9 cellular contexts compared by ENCODE assay signal in genomic region chr7:117993377-117994003, GRCh38.
DNase-seq lines count a peak whose midpoint lies in the region; ATAC-seq, FAIRE-seq and TF ChIP-seq lines count a peak whose summit lies in the region.
"Had no signal": no experiment of that assay in that cellular context is flagged by ENCODE, and none has a peak within 500 bp of the region (broad histone marks: within the 10 kb centered on the region; RNA-seq: fewer than 3 reads in every experiment).

No MANE protein-coding gene starts in this region.

- H3K4me1 Mint-ChIP-seq in activated B cell treated with CpG ODN at 0.5 μM for 24 hours (peaks cover 8% of the 10 kb centered on the region), T-helper 17 cell (no peaks in the 10 kb centered on the region)

- H3K4me2 ChIP-seq in keratinocyte (ENCODE audit: control insufficient read depth, extremely low read depth, insufficient read depth, low read depth, low read length): no peak overlapping the region

- H3K4me1 ChIP-seq in keratinocyte (ENCODE audit: control insufficient read depth, extremely low read depth, insufficient read depth, low read length): peaks cover 25% of the 10 kb centered on the region

- H3K4me3 Mint-ChIP-seq in activated B cell treated with CpG ODN at 0.5 μM for 24 hours (no peak overlapping the region), T-helper 17 cell (no peak overlapping the region)

- DNase-seq in AG09319 (ENCODE audit: extremely low read depth, low read depth) (no peak), GM12892 (ENCODE audit: insufficient read length) (no peak), HFF-Myc (ENCODE audit: extremely low read depth, low read depth) (peak; percentile 6), M059J (ENCODE audit: low read depth) (peak; percentile 36), activated B cell treated with CpG ODN at 0.5 μM for 24 hours (no peak), keratinocyte (ENCODE audit: low read depth, low spot score) (no peak), T-helper 17 cell (no peak), cerebellar nuclear complex (lab: John Stamatoyannopoulos, UW) (no peak)

- H3K27me3 Mint-ChIP-seq in activated B cell treated with CpG ODN at 0.5 μM for 24 hours (no peaks in the 10 kb centered on the region), T-helper 17 cell (no peaks in the 10 kb centered on the region)

- ATAC-seq in activated B cell treated with CpG ODN at 0.5 μM for 24 hours (ENCODE audit: low read depth) (peak; percentile 40), T-helper 17 cell (no peak)

- no peak overlapping the region for H3K27ac ChIP-seq in keratinocyte (ENCODE audit: control insufficient read depth, insufficient read depth, low read length)

- H4K20me1 ChIP-seq in keratinocyte (ENCODE audit: control insufficient read depth, extremely low read depth, insufficient read depth, low read length): no peaks in the 10 kb centered on the region

- H3K27me3 ChIP-seq in keratinocyte (ENCODE audit: control insufficient read depth, extremely low read depth, insufficient read depth, low read length): no peaks in the 10 kb centered on the region

- no peak overlapping the region for H2AFZ ChIP-seq in keratinocyte (ENCODE audit: control insufficient read depth, low read length)

- H3K9me3 ChIP-seq in keratinocyte (ENCODE audit: control insufficient read depth, low read depth, low read length) (no peaks in the 10 kb centered on the region), T-helper 17 cell (ENCODE audit: control insufficient read depth, low read length, poor library complexity, severe bottlenecking) (no peaks in the 10 kb centered on the region)

- no peaks in the 10 kb centered on the region for H3K36me3 ChIP-seq in keratinocyte (ENCODE audit: control insufficient read depth in 2 of 2, extremely low read depth in 1 of 2, insufficient read depth in 2 of 2, low read length in 2 of 2)

- no peak for TF ChIP-seq POLR2A in GM12892 (IDR thresholded peaks at IDR 0.05; ENCODE audit: low read depth, low read length)

- CTCF ChIA-PET in activated B cell treated with CpG ODN at 0.5 μM for 24 hours (lab: Charles Lee): no interaction called here

- H3K36me3 Mint-ChIP-seq in activated B cell treated with CpG ODN at 0.5 μM for 24 hours (ENCODE audit: low read depth) (no peaks in the 10 kb centered on the region), T-helper 17 cell (ENCODE audit: low read depth) (no peaks in the 10 kb centered on the region)

- POLR2A ChIA-PET in activated B cell treated with CpG ODN at 0.5 μM for 24 hours (lab: Charles Lee): no interaction called here

- no peaks in the 10 kb centered on the region for H3K9me1 ChIP-seq in keratinocyte (ENCODE audit: control insufficient read depth, extremely low read depth, insufficient read depth, low read length)

- H3K9ac ChIP-seq in keratinocyte (ENCODE audit: control insufficient read depth, extremely low read depth, insufficient read depth, low read length): no peak overlapping the region

- TF ChIP-seq CTCF in AG09319 (IDR thresholded peaks at IDR 0.05; ENCODE audit: low read depth, low read length) (peak; percentile 35), HFF-Myc (IDR thresholded peaks at IDR 0.05; ENCODE audit: low read depth, low read length, missing control alignments) (peak; percentile 34), activated B cell treated with CpG ODN at 0.5 μM for 24 hours (IDR thresholded peaks at IDR 0.05) (no peak), keratinocyte (optimal IDR thresholded peaks at IDR 0.05 in 1 of 3, IDR thresholded peaks at IDR 0.05 in 1 of 3, conservative IDR thresholded peaks at IDR 0.05 in 1 of 3; ENCODE audit: extremely low read depth in 1 of 3, insufficient read depth in 2 of 3, low read length in 3 of 3) (peak; percentile 68 to 78 (median 69))

- H3K27ac Mint-ChIP-seq in activated B cell treated with CpG ODN at 0.5 μM for 24 hours (no peak overlapping the region), T-helper 17 cell (no peak overlapping the region)

- FAIRE-seq in GM12892 (lab: Jason Lieb, UNC) (peak; percentile 36), keratinocyte (lab: Jason Lieb, UNC) (peak; percentile 76)

- H3K79me2 ChIP-seq in keratinocyte (ENCODE audit: control insufficient read depth, insufficient read depth, low read length): no peaks in the 10 kb centered on the region

- no peaks in the 10 kb centered on the region for H3K9me3 Mint-ChIP-seq in activated B cell treated with CpG ODN at 0.5 μM for 24 hours

- dilution Hi-C loops in keratinocyte (cut with MboI; ENCODE audit: extremely low pct_ligation_motif_present, low sequenced_read_pairs): no loop called here

- H3K4me3 ChIP-seq in HFF-Myc (replicated peaks; ENCODE audit: low read depth, low read length) (no peak overlapping the region), keratinocyte (ENCODE audit: control insufficient read depth in 2 of 3, extremely low read depth in 1 of 3, insufficient read depth in 2 of 3, low read depth in 1 of 3, low read length in 3 of 3) (no peak overlapping the region)
- H3K4me3 ChIP-seq: lung had no signal

- intact Hi-C loops in activated B cell treated with CpG ODN at 0.5 μM for 24 hours (cut with micrococcal nuclease): no loop called here

Comparison
In these comparisons a context has a peak if more than half of its experiments do, and no peak if none do; other contexts are left out.
1. DNase-seq: peak in HFF-Myc (single experiment) and M059J (single experiment); none in AG09319 (single experiment), GM12892 (single experiment), activated B cell treated with CpG ODN at 0.5 μM for 24 hours (single experiment), keratinocyte (single experiment), T-helper 17 cell (0 of 3) and cerebellar nuclear complex (0 of 2).